Comparison of ENCODE assay signal across 17 cellular contexts in the genomic region with DNA sequence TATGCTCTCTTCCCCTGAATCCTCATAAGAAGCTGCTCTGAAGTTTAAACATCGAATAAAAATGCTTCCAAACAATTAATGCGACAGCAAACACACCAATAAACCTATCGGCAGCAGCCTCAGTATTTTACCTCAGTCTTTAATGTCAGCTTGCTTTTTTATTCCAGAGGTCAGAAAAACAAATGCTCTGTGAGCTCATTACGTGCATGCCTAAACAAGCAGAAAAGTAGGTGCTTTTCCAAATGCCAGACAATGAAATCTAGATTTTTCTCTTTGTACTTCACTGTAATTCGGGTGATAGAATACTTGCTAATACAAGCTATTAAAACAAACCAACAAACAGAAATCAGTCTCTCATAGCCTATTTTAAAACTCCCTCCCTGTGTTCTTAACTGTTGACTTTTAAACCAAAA.
"Had no signal": no experiment of that assay in that cellular context is flagged by ENCODE, and none has a peak within 500 bp of the region (broad histone marks: within the 10 kb centered on the region; RNA-seq: fewer than 3 reads in every experiment).

No MANE protein-coding gene starts in this region.

- DNase-seq: activated CD4-positive, alpha-beta T cell treated with anti-CD3 and anti-CD28 coated beads for 36 hours; activated CD8-positive, alpha-beta memory T cell treated with anti-CD3 and anti-CD28 coated beads, Interleukin-2, amount 50 U/mL, for 4 hours; activated CD8-positive, alpha-beta T cell treated with anti-CD3 and anti-CD28 coated beads for 36 hours; central memory CD4-positive, alpha-beta T cell; effector CD4-positive, alpha-beta T cell; erythroblast; lower lobe of right lung; naive thymus-derived CD8-positive, alpha-beta T cell; psoas muscle; sigmoid colon; stimulated activated CD4-positive, alpha-beta T cell treated with anti-CD3 and anti-CD28 coated beads, Interleukin-12 subunit alpha, Interleukin-12 subunit beta, amount 100 ng/mL, for 4 hours; stimulated activated naive CD4-positive, alpha-beta T cell; substantia nigra; T-helper 9 cell; trophoblast cell had no signal

- H3K27ac ChIP-seq: ascending aorta, coronary artery, lower lobe of right lung, psoas muscle had no signal

- H3K4me3 ChIP-seq: ascending aorta, coronary artery, lower lobe of right lung, psoas muscle, sigmoid colon had no signal

- H3K4me1 ChIP-seq: ascending aorta, lower lobe of right lung, psoas muscle, sigmoid colon had no signal

- H3K27me3 ChIP-seq: ascending aorta, sigmoid colon had no signal

- H3K36me3 ChIP-seq: ascending aorta, lower lobe of right lung, sigmoid colon had no signal

- ATAC-seq: activated CD4-positive, alpha-beta T cell treated with anti-CD3 and anti-CD28 coated beads for 36 hours; activated CD8-positive, alpha-beta T cell treated with anti-CD3 and anti-CD28 coated beads for 36 hours; lower lobe of right lung; naive thymus-derived CD8-positive, alpha-beta T cell; psoas muscle had no signal

- H3K9me3 ChIP-seq: ascending aorta, lower lobe of right lung, psoas muscle, sigmoid colon had no signal
